In the genomic region with DNA sequence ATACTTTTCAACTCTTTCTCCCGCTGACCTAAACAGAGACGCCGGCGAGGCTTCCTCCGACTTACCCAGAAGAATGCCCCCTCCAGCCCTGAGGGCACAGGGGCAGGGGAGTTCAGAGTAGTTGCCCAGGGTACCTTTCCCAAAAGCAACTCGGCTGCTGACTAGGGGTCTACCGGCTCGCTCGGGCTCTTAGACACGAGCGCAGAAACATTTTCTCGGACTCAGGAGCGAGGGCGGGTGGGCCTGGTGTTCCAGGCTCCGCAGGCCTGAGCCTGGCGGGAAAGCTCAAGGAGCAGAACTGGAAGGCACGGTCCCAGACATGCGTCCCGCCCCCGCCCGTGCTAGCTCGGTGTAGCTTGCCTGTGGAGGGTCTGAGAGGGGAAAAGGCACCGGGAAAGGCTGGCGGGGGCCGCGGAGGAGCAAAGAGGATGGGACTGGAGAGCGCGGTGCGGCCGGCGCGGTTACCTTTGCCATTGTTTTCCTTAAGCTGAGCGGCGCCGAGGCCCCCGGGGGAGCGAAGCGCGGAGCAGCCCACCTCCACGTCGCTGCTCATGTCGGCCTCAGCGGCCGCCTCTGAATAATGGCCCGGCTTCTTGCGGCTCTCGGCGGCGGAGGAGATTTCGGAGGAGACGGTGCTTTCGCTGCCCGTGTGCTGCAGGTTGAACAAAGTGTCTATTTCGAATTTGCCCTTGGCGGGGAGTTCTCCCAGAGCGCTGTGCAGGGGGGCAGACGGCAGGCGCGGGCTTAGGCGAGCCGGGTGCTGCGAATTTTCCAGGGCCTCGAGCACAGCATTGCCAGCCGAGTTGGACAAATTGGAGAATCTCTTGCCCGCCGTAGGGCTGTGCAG, we compare ENCODE assay signal across 14 cellular contexts. TPM values are rescaled to one million over a fixed set of nuclear protein-coding genes. Genes with fewer than 3 reads are reported as not detected.
DNase-seq lines count a peak whose midpoint lies in the region; ATAC-seq, FAIRE-seq and TF ChIP-seq lines count a peak whose summit lies in the region.
"Had no signal": no experiment of that assay in that cellular context is flagged by ENCODE, and none has a peak within 500 bp of the region (broad histone marks: within the 10 kb centered on the region; RNA-seq: fewer than 3 reads in every experiment).

No MANE protein-coding gene starts in this region.

- FAIRE-seq in HepG2 (lab: Jason Lieb, UNC) = no peak

- H2BK15ac ChIP-seq in mesendoderm (replicated peaks; ENCODE audit: low read depth) = no peak overlapping the region

- no peak for TF ChIP-seq RAD21 in HepG2 (CRISPR knock-in tag; IDR thresholded peaks at IDR 0.05)

- peaks cover 20% of the 10 kb centered on the region for H3K36me3 Mint-ChIP-seq in activated CD4-positive, alpha-beta memory T cell treated with anti-CD3 and anti-CD28 coated beads, Interleukin-2, amount 10 ng/mL, durations not matched to agents 7 days and 5 days (ENCODE audit: low read depth)

- H3K79me2 ChIP-seq in HepG2 (ENCODE audit: insufficient read depth, low read length) (no peaks in the 10 kb centered on the region), mesendoderm (ENCODE audit: control insufficient read depth, insufficient read depth, low read length) (no peaks in the 10 kb centered on the region)

- H2BK5ac ChIP-seq in mesendoderm (ENCODE audit: low read length) = no peak overlapping the region

- no peak overlapping the region for H2AK5ac ChIP-seq in mesendoderm (ENCODE audit: low read length)

- POLR2A ChIA-PET in HepG2 (lab: Yijun Ruan, JAX) = no interaction called here
- POLR2A ChIA-PET in activated CD4-positive, alpha-beta memory T cell treated with anti-CD3 and anti-CD28 coated beads, Interleukin-2, amount 10 ng/mL, durations not matched to agents 7 days and 5 days (lab: Charles Lee) = no interaction called here

- peak overlapping the region; percentile 34 for H3K27ac Mint-ChIP-seq in activated CD4-positive, alpha-beta memory T cell treated with anti-CD3 and anti-CD28 coated beads, Interleukin-2, amount 10 ng/mL, durations not matched to agents 7 days and 5 days
- H3K27ac Mint-ChIP-seq: dendritic cell treated with granulocyte-macrophage colony-stimulating factor and Interleukin-4, amounts not matched to agents 40 ng/mL and 50 ng/mL, for 4 days had no signal

- H3K4me1 ChIP-seq in HepG2 (ENCODE audit: insufficient read depth, low read length) (peaks cover 19% of the 10 kb centered on the region), right lobe of liver (peaks cover 0 to 9% (median 2%) of the 10 kb centered on the region in 4 donors), mesendoderm (ENCODE audit: control insufficient read depth, low read depth, low read length) (peaks cover 5% of the 10 kb centered on the region), urinary bladder (ENCODE audit: insufficient read depth) (peaks cover 2% of the 10 kb centered on the region)

- peaks cover 7 to 82% of the 10 kb centered on the region in 2 experiments; a peak in 4 of 5 replicates for H3K27me3 ChIP-seq in HepG2 (ENCODE audit: control insufficient read depth in 1 of 2, insufficient read depth in 2 of 2, low read length in 2 of 2)
- peaks cover 46 to 79% of the 10 kb centered on the region in 2 donors for H3K27me3 ChIP-seq in right lobe of liver
- H3K27me3 ChIP-seq in mesendoderm (ENCODE audit: insufficient read depth, low read length, poor library complexity) = peaks cover 91% of the 10 kb centered on the region

- CTCF ChIA-PET in HepG2 (lab: Yijun Ruan, JAX; ENCODE audit: low intra/inter-chr PET ratio, low total read pairs) = no interaction called here
- CTCF ChIA-PET in activated CD4-positive, alpha-beta memory T cell treated with anti-CD3 and anti-CD28 coated beads, Interleukin-2, amount 10 ng/mL, durations not matched to agents 7 days and 5 days (lab: Charles Lee) = no interaction called here

- H4K8ac ChIP-seq in mesendoderm (ENCODE audit: low read depth, low read length) = no peak overlapping the region

- peak overlapping the region; percentile 46 for H3K4me2 ChIP-seq in HepG2 (ENCODE audit: low read depth, low read length)
- H3K4me2 ChIP-seq in mesendoderm (ENCODE audit: low read length) = peak overlapping the region; percentile 13
- H3K4me2 ChIP-seq: BLaER1 treated with 17β-estradiol and CSF1 and Interleukin-3, amounts not matched to agents 10 nM and 100 nM had no signal

- 36% methylated on average over 59 of the region's 66 CpGs for WGBS in HepG2 (ENCODE audit: low lambda C conversion rate)
- 3% methylated on average over 22 of the region's 66 CpGs for WGBS in right lobe of liver (ENCODE audit: insufficient coverage, low coverage, low lambda C conversion rate, missing lambda C conversion rate)
- no CpG with 5 or more reads among the region's 66 CpGs for WGBS in mesendoderm (ENCODE audit: extremely low coverage, insufficient coverage, low lambda C conversion rate)
- 9% methylated on average over 66 of the region's 66 CpGs for WGBS in urinary bladder

- ATAC-seq in HepG2 = no peak
- no peak for ATAC-seq in right lobe of liver

- no peak overlapping the region for H2BK120ac ChIP-seq in mesendoderm (ENCODE audit: low read depth, low read length)

- no peak overlapping the region for H4K5ac ChIP-seq in mesendoderm (ENCODE audit: low read length)

- intact Hi-C loops in HepG2 (cut with micrococcal nuclease; ENCODE audit: unreplicated experiment) = no loop called here
- intact Hi-C loops in right lobe of liver (cut with DNase I) = loop anchor here in 1 of 2 donors (10.0 kb wide), 1 partner anchor 398 kb away; no protein-coding TSS in a partner anchor

- no peak overlapping the region for H3K23ac ChIP-seq in mesendoderm (ENCODE audit: low read length)

- no peaks in the 10 kb centered on the region for H3K9me3 Mint-ChIP-seq in activated CD4-positive, alpha-beta memory T cell treated with anti-CD3 and anti-CD28 coated beads, Interleukin-2, amount 10 ng/mL, durations not matched to agents 7 days and 5 days
- H3K9me3 Mint-ChIP-seq: dendritic cell treated with granulocyte-macrophage colony-stimulating factor and Interleukin-4, amounts not matched to agents 40 ng/mL and 50 ng/mL, for 4 days had no signal

- no peak overlapping the region for H3K9ac ChIP-seq in HepG2 (ENCODE audit: insufficient read depth, low read depth, low read length)
- H3K9ac ChIP-seq in mesendoderm (ENCODE audit: low read length) = no peak overlapping the region
- H3K9ac ChIP-seq: BLaER1 treated with 17β-estradiol and CSF1 and Interleukin-3, amounts not matched to agents 10 nM and 100 nM had no signal

- no peak overlapping the region for H3K4ac ChIP-seq in mesendoderm (ENCODE audit: low read depth, low read length)

- no peak overlapping the region for H3K18ac ChIP-seq in mesendoderm (ENCODE audit: low read length)

- H3K4me3 ChIP-seq in HepG2 (replicated peaks in 1 of 3; ENCODE audit: insufficient read depth in 1 of 3, low read depth in 2 of 3, low read length in 3 of 3) (peak overlapping the region in 1 of 3 experiments; percentile 31; a peak in 1 of 6 replicates), right lobe of liver (no peak overlapping the region), mesendoderm (ENCODE audit: low read length) (no peak overlapping the region), urinary bladder (ENCODE audit: low read depth, low read length) (peak overlapping the region; percentile 2)

- H3K36me3 ChIP-seq in HepG2 (replicated peaks in 1 of 2; ENCODE audit: control insufficient read depth in 1 of 2, insufficient read depth in 2 of 2, low read length in 2 of 2) (no peaks in the 10 kb centered on the region), right lobe of liver (no peaks in the 10 kb centered on the region), mesendoderm (ENCODE audit: control insufficient read depth, insufficient read depth, low read length) (no peaks in the 10 kb centered on the region), urinary bladder (ENCODE audit: insufficient read depth) (no peaks in the 10 kb centered on the region)

- TF ChIP-seq CTCF in HepG2 (CRISPR knock-in tag; IDR thresholded peaks at IDR 0.05) = no peak
- TF ChIP-seq CTCF in right lobe of liver (IDR thresholded peaks at IDR 0.05) = no peak

- TF ChIP-seq EP300 in HepG2 (IDR thresholded peaks at IDR 0.05; ENCODE audit: low read depth in 2 of 2, low read length in 2 of 2) (no peak), HepG2 (CRISPR knock-in tag; IDR thresholded peaks at IDR 0.05; ENCODE audit: borderline replicate concordance) (no peak)

- in situ Hi-C loops in HepG2 (cut with HindIII; ENCODE audit: extremely low pct_ligation_motif_present, low pct_unique_long_range_greater_than_20kb) = no loop called here

- H3K27me3 Mint-ChIP-seq in activated CD4-positive, alpha-beta memory T cell treated with anti-CD3 and anti-CD28 coated beads, Interleukin-2, amount 10 ng/mL, durations not matched to agents 7 days and 5 days = peaks cover 84% of the 10 kb centered on the region

- H3K27ac ChIP-seq in HepG2 (ENCODE audit: extremely low read length, insufficient read depth, low read length) (no peak overlapping the region), right lobe of liver (no peak overlapping the region), mesendoderm (ENCODE audit: low read depth, low read length) (no peak overlapping the region), urinary bladder (ENCODE audit: low read depth) (no peak overlapping the region)
- H3K27ac ChIP-seq: BLaER1 treated with 17β-estradiol and CSF1 and Interleukin-3, amounts not matched to agents 10 nM and 100 nM had no signal

- DNase-seq in HepG2 (ENCODE audit: low spot score) = no peak
- DNase-seq in right lobe of liver = no peak
- DNase-seq in activated CD4-positive, alpha-beta memory T cell treated with anti-CD3 and anti-CD28 coated beads, Interleukin-2, amount 10 ng/mL, durations not matched to agents 7 days and 5 days = no peak
- peak; percentile 67 for DNase-seq in mesendoderm
- no peak for DNase-seq in T1000 (lab: John Stamatoyannopoulos, UW)
- no peak for DNase-seq in T-helper 9 cell
- DNase-seq in NCI-H774 (lab: John Stamatoyannopoulos, UW) = no peak
- DNase-seq: activated CD8-positive, alpha-beta memory T cell treated with anti-CD3 and anti-CD28 coated beads for 24 hours; amniotic stem cell; NK-92 treated with Interleukin-12 subunit alpha and Interleukin-12 subunit beta, amount 100 ng/mL, for 24 hours had no signal

- peak overlapping the region; percentile 63 for H3K56ac ChIP-seq in mesendoderm (ENCODE audit: low read length)

- H3K4me1 Mint-ChIP-seq in activated CD4-positive, alpha-beta memory T cell treated with anti-CD3 and anti-CD28 coated beads, Interleukin-2, amount 10 ng/mL, durations not matched to agents 7 days and 5 days = peaks cover 9% of the 10 kb centered on the region

- no TSS peak for BruUV-seq in HepG2 (replicated peaks; lab: Mats Ljungman, UMichigan)

- H3K79me1 ChIP-seq in mesendoderm (ENCODE audit: low read length) = no peaks in the 10 kb centered on the region

- TF ChIP-seq POLR2A in HepG2 (IDR thresholded peaks at IDR 0.05; ENCODE audit: insufficient read depth in 1 of 2, low read depth in 2 of 2, low read length in 2 of 2) = no peak
- no peak for TF ChIP-seq POLR2A in right lobe of liver (IDR thresholded peaks at IDR 0.05)

- no peak overlapping the region for H2AFZ ChIP-seq in HepG2 (ENCODE audit: low read length)

- H4K20me1 ChIP-seq in HepG2 (ENCODE audit: insufficient read depth, low read length) = no peaks in the 10 kb centered on the region

- H3K9me3 ChIP-seq in HepG2 (ENCODE audit: low read length) (no peaks in the 10 kb centered on the region), right lobe of liver (no peaks in the 10 kb centered on the region)

- peak overlapping the region; percentile 32 for H3K4me3 Mint-ChIP-seq in activated CD4-positive, alpha-beta memory T cell treated with anti-CD3 and anti-CD28 coated beads, Interleukin-2, amount 10 ng/mL, durations not matched to agents 7 days and 5 days
- H3K4me3 Mint-ChIP-seq: dendritic cell treated with granulocyte-macrophage colony-stimulating factor and Interleukin-4, amounts not matched to agents 40 ng/mL and 50 ng/mL, for 4 days had no signal

RNA-seq across cellular contexts. Expression of gene EVX2, which starts 0.7 kb away (rescaled TPM):
- total RNA-seq in HepG2 (2016; rRNA removed; fragmentation: Illumina TruSeq; extraction: Trizol) (not detected in 2 replicates), right lobe of liver (not detected), urinary bladder (1.9 TPM)
- total RNA-seq in HepG2 (2016; cell fraction: cytosol; rRNA removed; fragmentation: Illumina TruSeq; extraction: Trizol; ENCODE audit: low read depth) = not detected in 2 replicates
- not detected in 2 replicates for total RNA-seq in HepG2 (2016; cell fraction: insoluble cytoplasmic fraction; rRNA removed; fragmentation: Illumina TruSeq; extraction: Trizol)
- total RNA-seq in HepG2 (2016; cell fraction: membrane; rRNA removed; fragmentation: Illumina TruSeq; extraction: Trizol) = not detected in 2 replicates
- not detected in 2 replicates for total RNA-seq in HepG2 (2016; cell fraction: nucleus; rRNA removed; fragmentation: Illumina TruSeq; extraction: Trizol)
- polyA plus RNA-seq in HepG2 (2011; rRNA removed) (not detected in 2 replicates), urinary bladder (0.05 TPM)
- not detected in 2 replicates for polyA plus RNA-seq in HepG2 (2011; cell fraction: cytosol; rRNA removed)
- polyA plus RNA-seq in HepG2 (2011; cell fraction: nucleus; rRNA removed) = not detected in 2 replicates
- not detected in 2 replicates for polyA plus RNA-seq in HepG2 (2012)
- polyA plus RNA-seq in HepG2 (2016; cell fraction: cytosol; fragmentation: Illumina TruSeq; extraction: Trizol; ENCODE audit: low read depth) = not detected in 2 replicates
- not detected in 2 replicates for polyA plus RNA-seq in HepG2 (2016; cell fraction: insoluble cytoplasmic fraction; fragmentation: Illumina TruSeq; extraction: Trizol; ENCODE audit: low read depth)
- not detected in 2 replicates for polyA plus RNA-seq in HepG2 (2016; cell fraction: membrane; fragmentation: Illumina TruSeq; extraction: Trizol; ENCODE audit: low read depth)
- polyA plus RNA-seq in HepG2 (2016; cell fraction: nucleus; fragmentation: Illumina TruSeq; extraction: Trizol; ENCODE audit: insufficient read depth, low read depth) = not detected in 2 replicates
- not detected in 2 replicates for polyA minus RNA-seq in HepG2 (2011; rRNA and poly(A)+ RNA removed; ENCODE audit: low replicate concordance)
- not detected in 2 replicates for polyA minus RNA-seq in HepG2 (2011; cell fraction: cytosol; rRNA and poly(A)+ RNA removed)
- polyA minus RNA-seq in HepG2 (2011; cell fraction: nucleus; rRNA and poly(A)+ RNA removed) = not detected in 2 replicates
- total RNA-seq in activated CD4-positive, alpha-beta memory T cell treated with anti-CD3 and anti-CD28 coated beads, Interleukin-2, amount 10 ng/mL, durations not matched to agents 7 days and 5 days = not detected
- polyA plus RNA-seq in mesendoderm (2013, experiment 1 of 2) = 0.01 TPM
- polyA plus RNA-seq in mesendoderm (2013, experiment 2 of 2) = not detected
- total RNA-seq: mesenteric fat pad had no signal

RNA-seq across cellular contexts. Expression of gene HOXD13, which starts 9.4 kb away (rescaled TPM):
- not detected in 2 replicates for total RNA-seq in HepG2 (2016; rRNA removed; fragmentation: Illumina TruSeq; extraction: Trizol)
- total RNA-seq in HepG2 (2016; cell fraction: cytosol; rRNA removed; fragmentation: Illumina TruSeq; extraction: Trizol; ENCODE audit: low read depth) = not detected in 2 replicates
- not detected in 2 replicates for total RNA-seq in HepG2 (2016; cell fraction: insoluble cytoplasmic fraction; rRNA removed; fragmentation: Illumina TruSeq; extraction: Trizol)
- total RNA-seq in HepG2 (2016; cell fraction: membrane; rRNA removed; fragmentation: Illumina TruSeq; extraction: Trizol) = not detected in 2 replicates
- not detected in 2 replicates for total RNA-seq in HepG2 (2016; cell fraction: nucleus; rRNA removed; fragmentation: Illumina TruSeq; extraction: Trizol)
- not detected in 2 replicates for polyA plus RNA-seq in HepG2 (2011; rRNA removed)
- not detected in 2 replicates for polyA plus RNA-seq in HepG2 (2011; cell fraction: cytosol; rRNA removed)
- polyA plus RNA-seq in HepG2 (2011; cell fraction: nucleus; rRNA removed) = not detected in 2 replicates
- polyA plus RNA-seq in HepG2 (2012) = not detected in 2 replicates
- polyA plus RNA-seq in HepG2 (2016; cell fraction: cytosol; fragmentation: Illumina TruSeq; extraction: Trizol; ENCODE audit: low read depth) = not detected in 2 replicates
- polyA plus RNA-seq in HepG2 (2016; cell fraction: insoluble cytoplasmic fraction; fragmentation: Illumina TruSeq; extraction: Trizol; ENCODE audit: low read depth) = not detected in 2 replicates
- not detected in 2 replicates for polyA plus RNA-seq in HepG2 (2016; cell fraction: membrane; fragmentation: Illumina TruSeq; extraction: Trizol; ENCODE audit: low read depth)
- not detected in 2 replicates for polyA plus RNA-seq in HepG2 (2016; cell fraction: nucleus; fragmentation: Illumina TruSeq; extraction: Trizol; ENCODE audit: insufficient read depth, low read depth)
- not detected in 2 replicates for polyA minus RNA-seq in HepG2 (2011; rRNA and poly(A)+ RNA removed; ENCODE audit: low replicate concordance)
- not detected in 2 replicates for polyA minus RNA-seq in HepG2 (2011; cell fraction: cytosol; rRNA and poly(A)+ RNA removed)
- not detected in 2 replicates for polyA minus RNA-seq in HepG2 (2011; cell fraction: nucleus; rRNA and poly(A)+ RNA removed)
- not detected for total RNA-seq in right lobe of liver
- not detected for total RNA-seq in activated CD4-positive, alpha-beta memory T cell treated with anti-CD3 and anti-CD28 coated beads, Interleukin-2, amount 10 ng/mL, durations not matched to agents 7 days and 5 days
- 0.18 TPM for polyA plus RNA-seq in mesendoderm (2013, experiment 1 of 2)
- 0.10 TPM for polyA plus RNA-seq in mesendoderm (2013, experiment 2 of 2)
- total RNA-seq in urinary bladder = 14.9 TPM
- 4.1 TPM for polyA plus RNA-seq in urinary bladder

RNA-seq across cellular contexts. Expression of gene HOXD12, which starts 16.5 kb away (rescaled TPM):
- total RNA-seq in HepG2 (2016; rRNA removed; fragmentation: Illumina TruSeq; extraction: Trizol) = not detected in 2 replicates
- not detected in 2 replicates for total RNA-seq in HepG2 (2016; cell fraction: cytosol; rRNA removed; fragmentation: Illumina TruSeq; extraction: Trizol; ENCODE audit: low read depth)
- not detected in 2 replicates for total RNA-seq in HepG2 (2016; cell fraction: insoluble cytoplasmic fraction; rRNA removed; fragmentation: Illumina TruSeq; extraction: Trizol)
- total RNA-seq in HepG2 (2016; cell fraction: membrane; rRNA removed; fragmentation: Illumina TruSeq; extraction: Trizol) = not detected in 2 replicates
- total RNA-seq in HepG2 (2016; cell fraction: nucleus; rRNA removed; fragmentation: Illumina TruSeq; extraction: Trizol) = not detected in 2 replicates
- polyA plus RNA-seq in HepG2 (2011; rRNA removed) = not detected in 2 replicates
- polyA plus RNA-seq in HepG2 (2011; cell fraction: cytosol; rRNA removed) = not detected in 2 replicates
- not detected in 2 replicates for polyA plus RNA-seq in HepG2 (2011; cell fraction: nucleus; rRNA removed)
- polyA plus RNA-seq in HepG2 (2012) = not detected in 2 replicates
- polyA plus RNA-seq in HepG2 (2016; cell fraction: cytosol; fragmentation: Illumina TruSeq; extraction: Trizol; ENCODE audit: low read depth) = not detected in 2 replicates
- not detected in 2 replicates for polyA plus RNA-seq in HepG2 (2016; cell fraction: insoluble cytoplasmic fraction; fragmentation: Illumina TruSeq; extraction: Trizol; ENCODE audit: low read depth)
- polyA plus RNA-seq in HepG2 (2016; cell fraction: membrane; fragmentation: Illumina TruSeq; extraction: Trizol; ENCODE audit: low read depth) = not detected in 2 replicates
- not detected in 2 replicates for polyA plus RNA-seq in HepG2 (2016; cell fraction: nucleus; fragmentation: Illumina TruSeq; extraction: Trizol; ENCODE audit: insufficient read depth, low read depth)
- not detected in 2 replicates for polyA minus RNA-seq in HepG2 (2011; rRNA and poly(A)+ RNA removed; ENCODE audit: low replicate concordance)
- not detected in 2 replicates for polyA minus RNA-seq in HepG2 (2011; cell fraction: cytosol; rRNA and poly(A)+ RNA removed)
- polyA minus RNA-seq in HepG2 (2011; cell fraction: nucleus; rRNA and poly(A)+ RNA removed) = not detected in 2 replicates
- not detected for total RNA-seq in right lobe of liver
- total RNA-seq in activated CD4-positive, alpha-beta memory T cell treated with anti-CD3 and anti-CD28 coated beads, Interleukin-2, amount 10 ng/mL, durations not matched to agents 7 days and 5 days = not detected
- polyA plus RNA-seq in mesendoderm (2013, experiment 1 of 2) = not detected
- polyA plus RNA-seq in mesendoderm (2013, experiment 2 of 2) = not detected
- total RNA-seq in urinary bladder = 2.2 TPM
- polyA plus RNA-seq in urinary bladder = 0.09 TPM
- total RNA-seq: mesenteric fat pad had no signal

RNA-seq across cellular contexts. Expression of gene HOXD11, which starts 24.0 kb away (rescaled TPM):
- total RNA-seq in HepG2 (2016; rRNA removed; fragmentation: Illumina TruSeq; extraction: Trizol) (not detected in 2 replicates), right lobe of liver (not detected), urinary bladder (6.0 TPM)
- total RNA-seq in HepG2 (2016; cell fraction: cytosol; rRNA removed; fragmentation: Illumina TruSeq; extraction: Trizol; ENCODE audit: low read depth) = not detected in 2 replicates
- not detected in 2 replicates for total RNA-seq in HepG2 (2016; cell fraction: insoluble cytoplasmic fraction; rRNA removed; fragmentation: Illumina TruSeq; extraction: Trizol)
- total RNA-seq in HepG2 (2016; cell fraction: membrane; rRNA removed; fragmentation: Illumina TruSeq; extraction: Trizol) = not detected in 2 replicates
- total RNA-seq in HepG2 (2016; cell fraction: nucleus; rRNA removed; fragmentation: Illumina TruSeq; extraction: Trizol) = not detected in 2 replicates
- polyA plus RNA-seq in HepG2 (2011; rRNA removed) (not detected in 2 replicates), urinary bladder (3.3 TPM)
- polyA plus RNA-seq in HepG2 (2011; cell fraction: cytosol; rRNA removed) = not detected in 2 replicates
- polyA plus RNA-seq in HepG2 (2011; cell fraction: nucleus; rRNA removed) = not detected in 2 replicates
- polyA plus RNA-seq in HepG2 (2012) = not detected in 2 replicates
- not detected in 2 replicates for polyA plus RNA-seq in HepG2 (2016; cell fraction: cytosol; fragmentation: Illumina TruSeq; extraction: Trizol; ENCODE audit: low read depth)
- not detected in 2 replicates for polyA plus RNA-seq in HepG2 (2016; cell fraction: insoluble cytoplasmic fraction; fragmentation: Illumina TruSeq; extraction: Trizol; ENCODE audit: low read depth)
- not detected in 2 replicates for polyA plus RNA-seq in HepG2 (2016; cell fraction: membrane; fragmentation: Illumina TruSeq; extraction: Trizol; ENCODE audit: low read depth)
- polyA plus RNA-seq in HepG2 (2016; cell fraction: nucleus; fragmentation: Illumina TruSeq; extraction: Trizol; ENCODE audit: insufficient read depth, low read depth) = not detected in 2 replicates
- polyA minus RNA-seq in HepG2 (2011; rRNA and poly(A)+ RNA removed; ENCODE audit: low replicate concordance) = 0.72 TPM in 1 of 2 replicates, not detected in the other
- not detected in 2 replicates for polyA minus RNA-seq in HepG2 (2011; cell fraction: cytosol; rRNA and poly(A)+ RNA removed)
- not detected in 2 replicates for polyA minus RNA-seq in HepG2 (2011; cell fraction: nucleus; rRNA and poly(A)+ RNA removed)
- total RNA-seq in activated CD4-positive, alpha-beta memory T cell treated with anti-CD3 and anti-CD28 coated beads, Interleukin-2, amount 10 ng/mL, durations not matched to agents 7 days and 5 days = not detected
- polyA plus RNA-seq in mesendoderm (2013, experiment 1 of 2) = 0.08 TPM
- polyA plus RNA-seq in mesendoderm (2013, experiment 2 of 2) = 0.08 TPM

RNA-seq across cellular contexts. Expression of gene HOXD10, which starts 33.5 kb away (rescaled TPM):
- total RNA-seq in HepG2 (2016; rRNA removed; fragmentation: Illumina TruSeq; extraction: Trizol) (not detected in 2 replicates), right lobe of liver (not detected), urinary bladder (14.1 TPM)
- not detected in 2 replicates for total RNA-seq in HepG2 (2016; cell fraction: cytosol; rRNA removed; fragmentation: Illumina TruSeq; extraction: Trizol; ENCODE audit: low read depth)
- total RNA-seq in HepG2 (2016; cell fraction: insoluble cytoplasmic fraction; rRNA removed; fragmentation: Illumina TruSeq; extraction: Trizol) = not detected in 2 replicates
- total RNA-seq in HepG2 (2016; cell fraction: membrane; rRNA removed; fragmentation: Illumina TruSeq; extraction: Trizol) = not detected in 2 replicates
- total RNA-seq in HepG2 (2016; cell fraction: nucleus; rRNA removed; fragmentation: Illumina TruSeq; extraction: Trizol) = not detected in 2 replicates
- polyA plus RNA-seq in HepG2 (2011; rRNA removed) (not detected in 2 replicates), urinary bladder (4.1 TPM)
- polyA plus RNA-seq in HepG2 (2011; cell fraction: cytosol; rRNA removed) = not detected in 2 replicates
- polyA plus RNA-seq in HepG2 (2011; cell fraction: nucleus; rRNA removed) = not detected in 2 replicates
- polyA plus RNA-seq in HepG2 (2012) = not detected in 2 replicates
- polyA plus RNA-seq in HepG2 (2016; cell fraction: cytosol; fragmentation: Illumina TruSeq; extraction: Trizol; ENCODE audit: low read depth) = not detected in 2 replicates
- polyA plus RNA-seq in HepG2 (2016; cell fraction: insoluble cytoplasmic fraction; fragmentation: Illumina TruSeq; extraction: Trizol; ENCODE audit: low read depth) = not detected in 2 replicates
- polyA plus RNA-seq in HepG2 (2016; cell fraction: membrane; fragmentation: Illumina TruSeq; extraction: Trizol; ENCODE audit: low read depth) = not detected in 2 replicates
- polyA plus RNA-seq in HepG2 (2016; cell fraction: nucleus; fragmentation: Illumina TruSeq; extraction: Trizol; ENCODE audit: insufficient read depth, low read depth) = not detected in 2 replicates
- polyA minus RNA-seq in HepG2 (2011; rRNA and poly(A)+ RNA removed; ENCODE audit: low replicate concordance) = not detected in 2 replicates
- polyA minus RNA-seq in HepG2 (2011; cell fraction: cytosol; rRNA and poly(A)+ RNA removed) = not detected in 2 replicates
- not detected in 2 replicates for polyA minus RNA-seq in HepG2 (2011; cell fraction: nucleus; rRNA and poly(A)+ RNA removed)
- total RNA-seq in activated CD4-positive, alpha-beta memory T cell treated with anti-CD3 and anti-CD28 coated beads, Interleukin-2, amount 10 ng/mL, durations not matched to agents 7 days and 5 days = not detected
- not detected for polyA plus RNA-seq in mesendoderm (2013, experiment 1 of 2)
- polyA plus RNA-seq in mesendoderm (2013, experiment 2 of 2) = not detected

Comparison
In these comparisons a context has a peak if more than half of its experiments do, and no peak if none do; other contexts are left out.
1. RNA of gene HOXD13, which starts 9.4 kb away (total RNA-seq): 14.9 TPM in urinary bladder (single experiment); not detected in HepG2, not detected in right lobe of liver and not detected in activated CD4-positive, alpha-beta memory T cell treated with anti-CD3 and anti-CD28 coated beads, Interleukin-2, amount 10 ng/mL, durations not matched to agents 7 days and 5 days; every median in the first group is over 10 times any median in the second.